ENCODE assay signal across 8 cellular contexts in genomic region chr10:112951349-112952281, GRCh38. TPM values are rescaled to one million over a fixed set of nuclear protein-coding genes. Genes with fewer than 3 reads are reported as not detected.
DNase-seq lines count a peak whose midpoint lies in the region; ATAC-seq and TF ChIP-seq lines count a peak whose summit lies in the region.

No MANE protein-coding gene starts in this region.

- peak overlapping the region; percentile 87 for H3K27ac Mint-ChIP-seq in MCF 10A (ENCODE audit: low read depth, unreplicated experiment)

- H3K4me1 ChIP-seq in skeletal muscle tissue (ENCODE audit: control insufficient read depth in 3 of 3, insufficient read depth in 3 of 3, low read length in 3 of 3), result peaks cover 14 to 25% (median 24%) of the 10 kb centered on the region in 3 donors

- H3K4me1 Mint-ChIP-seq in MCF 10A (ENCODE audit: insufficient read depth, unreplicated experiment), result peaks cover 29% of the 10 kb centered on the region

- peak; percentile 34 for ATAC-seq in HG02642 (IDR thresholded peaks at IDR 0.05; ENCODE audit: poor library complexity, unreplicated experiment)
- no peak for ATAC-seq in GM21381 (IDR thresholded peaks at IDR 0.05; ENCODE audit: unreplicated experiment)
- ATAC-seq in HG03280 (IDR thresholded peaks at IDR 0.05; ENCODE audit: unreplicated experiment), result no peak

- no peaks in the 10 kb centered on the region for H3K9me3 Mint-ChIP-seq in MCF 10A (ENCODE audit: unreplicated experiment)

- POLR2A ChIA-PET in MCF 10A (lab: Yijun Ruan, JAX), result interaction anchor here (0.6 to 2.4 kb wide), 6 partner anchors 36 to 1977 kb away, joined by 3 to 11 read pairs (median 4); no protein-coding TSS in a partner anchor

- H3K4me3 Mint-ChIP-seq in MCF 10A (ENCODE audit: unreplicated experiment), result peak overlapping the region; percentile 76

- H3K9me3 ChIP-seq in skeletal muscle tissue (ENCODE audit: control insufficient read depth in 3 of 3, low read length in 3 of 3), result no peaks in the 10 kb centered on the region

- no peaks in the 10 kb centered on the region for H3K36me3 ChIP-seq in skeletal muscle tissue (ENCODE audit: control insufficient read depth in 3 of 3, insufficient read depth in 3 of 3, low read length in 3 of 3)

- H3K9ac ChIP-seq in skeletal muscle tissue (ENCODE audit: low read depth in 1 of 3, low read length in 3 of 3), result peak overlapping the region; percentile 87 to 94 (median 92)

- H3K4me3 ChIP-seq in skeletal muscle tissue (ENCODE audit: low read length in 3 of 3), result peak overlapping the region; percentile 86 to 89 (median 88)

- CTCF ChIA-PET in MCF 10A (lab: Yijun Ruan, JAX), result interaction anchor here (0.5 to 0.7 kb wide), 2 partner anchors 117 to 318 kb away, joined by 6 read pairs; no protein-coding TSS in a partner anchor

- H3K27me3 ChIP-seq in skeletal muscle tissue (ENCODE audit: control insufficient read depth in 3 of 3, insufficient read depth in 3 of 3, low read length in 3 of 3), result no peaks in the 10 kb centered on the region

- peaks cover 21% of the 10 kb centered on the region for H3K36me3 Mint-ChIP-seq in MCF 10A (ENCODE audit: insufficient read depth, unreplicated experiment)

- H3K27me3 Mint-ChIP-seq in MCF 10A (ENCODE audit: insufficient read depth, unreplicated experiment), result no peaks in the 10 kb centered on the region

- peak overlapping the region; percentile 93 for H3K27ac ChIP-seq in skeletal muscle tissue (ENCODE audit: low read depth, low read length)

- DNase-seq in AML-193 (lab: John Stamatoyannopoulos, UW), result peak; percentile 81 to 85
- DNase-seq in T-helper 2 cell, result peak in 3 of 5 experiments; percentile 6 to 42 (median 7)
- peak; percentile 85 for DNase-seq in MCF 10A (ENCODE audit: unreplicated experiment)
- DNase-seq in iris pigment epithelial cell (ENCODE audit: low read depth), result peak; percentile 87

- BruUV-seq in MCF 10A (replicated peaks; lab: Mats Ljungman, UMichigan), result TSS peak; percentile 11

- intact Hi-C loops in MCF 10A (cut with micrococcal nuclease), result loop anchor here (1.0 to 10.0 kb wide), 7 partner anchors 105 to 433 kb away; no protein-coding TSS in a partner anchor

- no peak for TF ChIP-seq CTCF in MCF 10A (IDR thresholded peaks at IDR 0.05; ENCODE audit: unreplicated experiment)

RNA-seq across cellular contexts. Expression of gene TCF7L2, which starts 1.6 kb away (rescaled TPM):
- total RNA-seq in MCF 10A (2022), result 25.2 and 25.7 TPM in 2 replicates
- total RNA-seq in skeletal muscle tissue, result 33.9 TPM

Comparison
In these comparisons a context has a peak if more than half of its experiments do, and no peak if none do; other contexts are left out.
1. DNase-seq: peak in every context shown above with its lines; median percentile 87 in iris pigment epithelial cell; 85 in MCF 10A; 83 in AML-193; 7 in T-helper 2 cell.